In genomic region chr7:106766551-106766950, GRCh38 we compare ENCODE assay signal across 21 cellular contexts.
A peak's percentile ranks its signal among the peaks of the same experiment; 100 is the strongest.
DNase-seq lines count a peak whose midpoint lies in the region; ATAC-seq, FAIRE-seq and TF ChIP-seq lines count a peak whose summit lies in the region.
"Had no signal": no experiment of that assay in that cellular context is flagged by ENCODE, and none has a peak within 500 bp of the region (broad histone marks: within the 10 kb centered on the region; RNA-seq: fewer than 3 reads in every experiment).

No MANE protein-coding gene starts in this region.

- H3K27ac Mint-ChIP-seq in activated naive CD8-positive, alpha-beta T cell = peak overlapping the region; percentile 90
- no peak overlapping the region for H3K27ac Mint-ChIP-seq in activated naive CD8-positive, alpha-beta T cell treated with anti-CD3 and anti-CD28 coated beads, Interleukin-2, amount 50 U/mL, for 24 hours
- peak overlapping the region; percentile 31 for H3K27ac Mint-ChIP-seq in stimulated activated naive B cell treated with anti-CD40 and anti-IgM and Interleukin-4, amounts not matched to agents 10 μg/mL and 1 μg/mL and 100 μg/mL, for 72 hours
- H3K27ac Mint-ChIP-seq: nephron had no signal

- H3K9me3 Mint-ChIP-seq in activated naive CD8-positive, alpha-beta T cell (ENCODE audit: low read depth) = no peaks in the 10 kb centered on the region
- H3K9me3 Mint-ChIP-seq in activated naive CD8-positive, alpha-beta T cell treated with anti-CD3 and anti-CD28 coated beads, Interleukin-2, amount 50 U/mL, for 24 hours = peaks cover 3% of the 10 kb centered on the region
- no peaks in the 10 kb centered on the region for H3K9me3 Mint-ChIP-seq in stimulated activated naive B cell treated with anti-CD40 and anti-IgM and Interleukin-4, amounts not matched to agents 10 μg/mL and 1 μg/mL and 100 μg/mL, for 72 hours
- H3K9me3 Mint-ChIP-seq: activated CD4-positive, alpha-beta T cell treated with anti-CD3 and anti-CD28 coated beads, Interleukin-2, amount 10 ng/mL, durations not matched to agents 24 days and 14 days; activated naive CD4-positive, alpha-beta T cell treated with anti-CD3 and anti-CD28 coated beads for 36 hours; nephron had no signal

- H3K4me3 Mint-ChIP-seq in activated naive CD8-positive, alpha-beta T cell = no peak overlapping the region
- no peak overlapping the region for H3K4me3 Mint-ChIP-seq in activated naive CD8-positive, alpha-beta T cell treated with anti-CD3 and anti-CD28 coated beads, Interleukin-2, amount 50 U/mL, for 24 hours
- no peak overlapping the region for H3K4me3 Mint-ChIP-seq in stimulated activated naive B cell treated with anti-CD40 and anti-IgM and Interleukin-4, amounts not matched to agents 10 μg/mL and 1 μg/mL and 100 μg/mL, for 72 hours
- H3K4me3 Mint-ChIP-seq: activated naive CD4-positive, alpha-beta T cell treated with anti-CD3 and anti-CD28 coated beads for 36 hours; nephron had no signal

- ATAC-seq in activated naive CD8-positive, alpha-beta T cell treated with anti-CD3 and anti-CD28 coated beads, Interleukin-2, amount 50 U/mL, for 24 hours = no peak
- no peak for ATAC-seq in stimulated activated naive B cell treated with anti-CD40 and anti-IgM and Interleukin-4, amounts not matched to agents 10 μg/mL and 1 μg/mL and 100 μg/mL, for 72 hours (replicated peaks)
- ATAC-seq: right cardiac atrium had no signal

- no peak for FAIRE-seq in RCC 7860 (lab: Jason Lieb, UNC)
- FAIRE-seq: D721Med had no signal

- TF ChIP-seq CTCF in choroid plexus epithelial cell (conservative IDR thresholded peaks at IDR 0.05; ENCODE audit: low read depth, low read length) = no peak

- no peak overlapping the region for H3K4me3 ChIP-seq in choroid plexus epithelial cell (ENCODE audit: low read depth, low read length)
- H3K4me3 ChIP-seq: PC-9 had no signal

- peaks cover 46% of the 10 kb centered on the region for H3K4me1 Mint-ChIP-seq in activated naive CD8-positive, alpha-beta T cell (ENCODE audit: low read depth)
- H3K4me1 Mint-ChIP-seq in activated naive CD8-positive, alpha-beta T cell treated with anti-CD3 and anti-CD28 coated beads, Interleukin-2, amount 50 U/mL, for 24 hours = peaks cover 49% of the 10 kb centered on the region
- H3K4me1 Mint-ChIP-seq in stimulated activated naive B cell treated with anti-CD40 and anti-IgM and Interleukin-4, amounts not matched to agents 10 μg/mL and 1 μg/mL and 100 μg/mL, for 72 hours = peaks cover 16 to 53% of the 10 kb centered on the region in 2 donors

- no peak for DNase-seq in activated naive CD8-positive, alpha-beta T cell treated with anti-CD3 and anti-CD28 coated beads, Interleukin-2, amount 50 U/mL, for 24 hours
- DNase-seq in RCC 7860 (ENCODE audit: low spot score) (peak; percentile 34), choroid plexus epithelial cell (ENCODE audit: low read depth) (peak; percentile 45), ecto neural progenitor cell (ENCODE audit: low spot score) (no peak), GDM1 (lab: John Stamatoyannopoulos, UW) (no peak), KG1 (lab: John Stamatoyannopoulos, UW) (no peak)
- no peak for DNase-seq in stimulated activated naive B cell treated with anti-CD40 and anti-IgM and Interleukin-4, amounts not matched to agents 10 μg/mL and 1 μg/mL and 100 μg/mL, for 72 hours
- DNase-seq: activated CD4-positive, alpha-beta T cell treated with anti-CD3 and anti-CD28 coated beads, Interleukin-2, amount 10 ng/mL, durations not matched to agents 24 days and 14 days; activated naive CD4-positive, alpha-beta T cell treated with anti-CD3 and anti-CD28 coated beads for 36 hours; aorta; caudate nucleus; foreskin fibroblast; NCI-H1930; PC-9; right cardiac atrium; SIG-M5; stimulated activated CD8-positive, alpha-beta memory T cell treated with anti-CD3 and anti-CD28 coated beads, Interleukin-4, amount 100 ng/mL, for 48 hours; substantia nigra had no signal

- H3K27me3 Mint-ChIP-seq in activated naive CD8-positive, alpha-beta T cell = no peaks in the 10 kb centered on the region
- no peaks in the 10 kb centered on the region for H3K27me3 Mint-ChIP-seq in activated naive CD8-positive, alpha-beta T cell treated with anti-CD3 and anti-CD28 coated beads, Interleukin-2, amount 50 U/mL, for 24 hours
- no peaks in the 10 kb centered on the region for H3K27me3 Mint-ChIP-seq in stimulated activated naive B cell treated with anti-CD40 and anti-IgM and Interleukin-4, amounts not matched to agents 10 μg/mL and 1 μg/mL and 100 μg/mL, for 72 hours
- H3K27me3 Mint-ChIP-seq: activated CD4-positive, alpha-beta T cell treated with anti-CD3 and anti-CD28 coated beads, Interleukin-2, amount 10 ng/mL, durations not matched to agents 24 days and 14 days had no signal

- no peaks in the 10 kb centered on the region for H3K36me3 Mint-ChIP-seq in activated naive CD8-positive, alpha-beta T cell
- H3K36me3 Mint-ChIP-seq in activated naive CD8-positive, alpha-beta T cell treated with anti-CD3 and anti-CD28 coated beads, Interleukin-2, amount 50 U/mL, for 24 hours (ENCODE audit: low read depth) = no peaks in the 10 kb centered on the region
- H3K36me3 Mint-ChIP-seq in stimulated activated naive B cell treated with anti-CD40 and anti-IgM and Interleukin-4, amounts not matched to agents 10 μg/mL and 1 μg/mL and 100 μg/mL, for 72 hours = no peaks in the 10 kb centered on the region

Comparison
In these comparisons a context has a peak if more than half of its experiments do, and no peak if none do; other contexts are left out.
1. DNase-seq: peak in RCC 7860 (single experiment) and choroid plexus epithelial cell (single experiment); none in activated naive CD8-positive, alpha-beta T cell treated with anti-CD3 and anti-CD28 coated beads, Interleukin-2, amount 50 U/mL, for 24 hours (single experiment), stimulated activated naive B cell treated with anti-CD40 and anti-IgM and Interleukin-4, amounts not matched to agents 10 μg/mL and 1 μg/mL and 100 μg/mL, for 72 hours (single experiment), ecto neural progenitor cell (single experiment), GDM1 (single experiment) and KG1 (single experiment).